ENCODE assay signal across 8 cellular contexts in the genomic region with DNA sequence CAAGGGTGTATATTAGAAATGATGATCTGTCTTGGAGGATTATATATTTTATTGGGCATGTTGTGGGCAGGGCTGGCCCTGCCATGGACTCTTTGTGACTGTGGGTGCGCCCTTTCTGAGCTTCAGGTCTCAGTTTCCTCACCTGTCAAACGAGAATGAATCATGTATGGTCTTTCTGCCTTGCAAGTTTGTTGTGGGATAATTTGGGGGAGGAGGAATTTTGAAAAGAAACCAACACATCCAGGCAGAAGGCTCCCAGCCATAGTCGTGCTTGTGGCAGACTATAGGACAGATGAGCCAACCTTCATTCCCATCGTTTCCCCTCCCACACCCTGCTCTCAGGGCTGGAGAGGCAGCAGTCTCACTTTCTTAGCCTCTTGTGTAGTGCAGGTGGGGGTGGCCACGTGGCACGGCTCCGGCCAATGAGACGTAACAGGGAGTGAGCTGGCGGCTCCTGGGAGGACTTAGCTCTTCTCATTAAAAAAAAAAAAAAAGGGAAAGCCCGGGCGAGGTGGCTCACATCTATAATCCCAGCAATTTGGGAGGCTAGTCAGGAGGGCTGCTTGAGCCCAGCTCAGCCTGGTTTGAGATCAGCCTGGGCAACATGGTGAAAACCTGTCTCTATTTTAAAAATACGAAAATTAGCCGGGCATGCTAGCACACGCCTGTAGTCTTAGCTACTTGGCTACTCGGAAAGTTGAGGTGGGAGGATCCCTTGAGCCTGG.
DNase-seq lines count a peak whose midpoint lies in the region; ATAC-seq, FAIRE-seq and TF ChIP-seq lines count a peak whose summit lies in the region.

No MANE protein-coding gene starts in this region.

- no peak overlapping the region for H2BK15ac ChIP-seq in H1 (ENCODE audit: low read length)

- H4K91ac ChIP-seq in H1 (replicated peaks; ENCODE audit: insufficient read length, low read length) = no peak overlapping the region

- H3K27ac ChIP-seq in HCT116 (ENCODE audit: low read depth, low read length) (peak overlapping the region; percentile 35), H1 (ENCODE audit: low read depth, low read length) (no peak overlapping the region)

- WGBS in H1 (ENCODE audit: extremely low coverage in 1 of 2, insufficient coverage in 1 of 2, insufficient read length in 1 of 2, insufficient replicate concordance in 2 of 2, low coverage in 1 of 2, low lambda C conversion rate in 2 of 2, missing lambda C conversion rate in 1 of 2), 2 experiments = 62% methylated on average over 15 of the region's 15 CpGs; no CpG with 5 or more reads in 1 of the 2 experiments

- no peak overlapping the region for H2BK120ac ChIP-seq in H1 (replicated peaks; ENCODE audit: low read depth, low read length)

- no peak for FAIRE-seq in H1 (lab: Jason Lieb, UNC)

- no peak overlapping the region for H3K4ac ChIP-seq in H1 (replicated peaks; ENCODE audit: insufficient read length, low read depth, low read length)

- intact Hi-C loops in HCT116 (cut with micrococcal nuclease) (no loop called here), sciatic nerve (cut with DNase I) (no loop called here)

- H2AFZ ChIP-seq in HCT116 (ENCODE audit: low read depth, low read length, poor library complexity, severe bottlenecking) = peak overlapping the region; percentile 85
- H2AFZ ChIP-seq in H1 (ENCODE audit: low read length) = peak overlapping the region; percentile 31

- TF ChIP-seq POLR2A in HCT116 (IDR thresholded peaks at IDR 0.05; ENCODE audit: borderline replicate concordance, extremely low read depth, insufficient read depth, insufficient read length) = no peak
- TF ChIP-seq POLR2A in H1 (IDR thresholded peaks at IDR 0.05; ENCODE audit: control extremely low read depth in 1 of 2, low read depth in 2 of 2, low read length in 2 of 2) = no peak

- peak overlapping the region; percentile 22 to 37 for H3K4me3 ChIP-seq in HCT116 (replicated peaks in 1 of 2; ENCODE audit: low read depth in 1 of 2, low read length in 2 of 2)
- H3K4me3 ChIP-seq in H1 (ENCODE audit: extremely low read depth in 1 of 4, insufficient read depth in 2 of 4, low read depth in 3 of 4, low read length in 4 of 4) = no peak overlapping the region

- no peak overlapping the region for H2BK20ac ChIP-seq in H1 (ENCODE audit: low read length)

- H3K9me3 ChIP-seq in HCT116 (ENCODE audit: control insufficient read depth in 1 of 2, insufficient read depth in 1 of 2, low read depth in 1 of 2, low read length in 2 of 2) (no peaks in the 10 kb centered on the region), H1 (ENCODE audit: insufficient read depth in 2 of 2, low read depth in 1 of 2, low read length in 1 of 2) (no peaks in the 10 kb centered on the region)

- no peak overlapping the region for H2BK5ac ChIP-seq in H1 (ENCODE audit: low read depth, low read length)

- H3K36me3 ChIP-seq in HCT116 (ENCODE audit: control insufficient read depth in 1 of 2, insufficient read depth in 2 of 2, low read length in 2 of 2) = no peaks in the 10 kb centered on the region
- no peaks in the 10 kb centered on the region for H3K36me3 ChIP-seq in H1 (ENCODE audit: control insufficient read depth in 2 of 4, insufficient read depth in 4 of 4, low read length in 3 of 4)

- peak; percentile 94 for ATAC-seq in HCT116
- ATAC-seq in sciatic nerve = peak; percentile 63
- no peak for ATAC-seq in GM18498 (IDR thresholded peaks at IDR 0.05; ENCODE audit: unreplicated experiment)

- BruUV-seq in HCT116 (replicated peaks; lab: Mats Ljungman, UMichigan) = no TSS peak

- POLR2A ChIA-PET in HCT116 (lab: Charles Lee) = interaction anchor here (0.8 to 2.6 kb wide), 9 partner anchors 12 to 68 kb away, joined by 3 to 25 read pairs (median 3); a partner anchor contains a TSS
- POLR2A ChIA-PET in H1 (lab: Charles Lee; ENCODE audit: partially characterized antibody) = interaction anchor here (1.1 to 4.4 kb wide), 2 partner anchors 63 kb away, joined by 3 to 17 read pairs; a partner anchor contains a TSS

- no peaks in the 10 kb centered on the region for H3K79me1 ChIP-seq in H1 (ENCODE audit: low read depth, low read length)

- no peak for TF ChIP-seq CTCF in HCT116 (IDR thresholded peaks at IDR 0.05 in 2 of 3, conservative IDR thresholded peaks at IDR 0.05 in 1 of 3; ENCODE audit: borderline replicate concordance in 1 of 3, insufficient read depth in 1 of 3, low read depth in 2 of 3, low read length in 2 of 3)
- TF ChIP-seq CTCF in H1 (IDR thresholded peaks at IDR 0.05; ENCODE audit: control extremely low read depth in 1 of 3, insufficient read depth in 1 of 3, low read depth in 1 of 3, low read length in 3 of 3) = no peak

- H3K56ac ChIP-seq in H1 (replicated peaks; ENCODE audit: insufficient read length, low read depth, low read length) = no peak overlapping the region

- no peaks in the 10 kb centered on the region for H3K79me2 ChIP-seq in HCT116 (ENCODE audit: insufficient read depth, low read length)
- H3K79me2 ChIP-seq in H1 (ENCODE audit: control insufficient read depth in 1 of 2, insufficient read depth in 2 of 2, low read length in 2 of 2) = no peaks in the 10 kb centered on the region

- TF ChIP-seq RAD21 in HCT116 (IDR thresholded peaks at IDR 0.05; ENCODE audit: low read depth) (no peak), H1 (IDR thresholded peaks at IDR 0.05 in 1 of 2, conservative IDR thresholded peaks at IDR 0.05 in 1 of 2; ENCODE audit: low read depth in 2 of 2, low read length in 2 of 2) (no peak; a peak in 1 of 4 replicates)

- H3K9ac ChIP-seq in HCT116 (ENCODE audit: low read length) = peak overlapping the region; percentile 50
- H3K9ac ChIP-seq in H1 (replicated peaks in 1 of 4; ENCODE audit: extremely low read depth in 1 of 4, low read depth in 3 of 4, low read length in 3 of 4) = no peak overlapping the region

- peak overlapping the region; percentile 12; the same call in 1 of the 2 replicates for H4K8ac ChIP-seq in H1 (ENCODE audit: extremely low read depth, insufficient read depth, low read length)

- DNase-seq in HCT116 (ENCODE audit: low read depth, low spot score) = peak; percentile 62
- peak; percentile 33 for DNase-seq in NCI-H460 (ENCODE audit: extremely low read depth, low read depth)
- peak; percentile 31 to 79 for DNase-seq in H1 (ENCODE audit: low read depth in 1 of 2, low spot score in 2 of 2)
- DNase-seq in sciatic nerve (ENCODE audit: low spot score) = peak; percentile 55
- DNase-seq in stimulated activated CD4-positive, alpha-beta T cell treated with anti-CD3 and anti-CD28 coated beads, Interleukin-2, amount 100 ng/mL, for 24 hours = no peak
- DNase-seq in HuH-7.5 (ENCODE audit: low spot score) = no peak
- DNase-seq in activated gamma-delta T cell treated with Interleukin-2 at 50 U/mL for 16 hours = no peak

- H3K18ac ChIP-seq in H1 (ENCODE audit: extremely low read depth, low read length) = no peak overlapping the region

- no peak overlapping the region for H2AK5ac ChIP-seq in H1 (ENCODE audit: low read depth, low read length)

- H3K4me2 ChIP-seq in HCT116 (ENCODE audit: low read length) (peak overlapping the region; percentile 69), H1 (ENCODE audit: insufficient read depth in 1 of 2, low read depth in 2 of 2, low read length in 2 of 2) (no peak overlapping the region; a peak in 1 of 4 replicates)

- no peaks in the 10 kb centered on the region for H4K20me1 ChIP-seq in HCT116 (ENCODE audit: insufficient read depth)
- no peaks in the 10 kb centered on the region for H4K20me1 ChIP-seq in H1 (replicated peaks in 1 of 2; ENCODE audit: control insufficient read depth in 1 of 2, insufficient read depth in 2 of 2, low read length in 2 of 2)

- no peaks in the 10 kb centered on the region for H3K27me3 ChIP-seq in HCT116 (ENCODE audit: insufficient read depth, low read length)
- H3K27me3 ChIP-seq in H1 (replicated peaks in 1 of 4; ENCODE audit: control insufficient read depth in 3 of 4, extremely low read depth in 1 of 4, insufficient read depth in 3 of 4, low read length in 3 of 4) = no peaks in the 10 kb centered on the region

- H3K14ac ChIP-seq in H1 (ENCODE audit: insufficient read length) = no peak overlapping the region

- no peaks in the 10 kb centered on the region for H3K9me2 ChIP-seq in HCT116 (ENCODE audit: insufficient read depth)

- H4K5ac ChIP-seq in H1 (ENCODE audit: insufficient read length, low read depth, low read length) = no peak overlapping the region

- RAD21 ChIA-PET in HCT116 (lab: Charles Lee; ENCODE audit: low non-redundant PET in 1 of 2, low total read pairs in 2 of 2, uncharacterized antibody in 2 of 2, unreplicated experiment in 2 of 2) = interaction anchor here in 1 of 2 experiments (0.9 kb wide), 1 partner anchor 108 kb away, joined by 3 read pairs; no protein-coding TSS in a partner anchor

- H3K4me1 ChIP-seq in HCT116 (ENCODE audit: control insufficient read depth in 1 of 2, insufficient read depth in 2 of 2, low read length in 2 of 2) (peaks cover 14 to 43% of the 10 kb centered on the region in 2 experiments), H1 (replicated peaks in 1 of 4; ENCODE audit: control insufficient read depth in 3 of 4, insufficient read depth in 4 of 4, low read length in 3 of 4) (peaks cover 0 to 1% (median 0%) of the 10 kb centered on the region in 4 experiments; a peak in 1 of 7 replicates)

- H2BK12ac ChIP-seq in H1 (ENCODE audit: low read depth, low read length) = 0 out of 2 replicates have a peak overlapping the region, but pooled peaks have one; percentile 43

- TF ChIP-seq EP300 in H1 (IDR thresholded peaks at IDR 0.05; ENCODE audit: borderline replicate concordance in 1 of 2, low read depth in 2 of 2, low read length in 2 of 2) = no peak

- no peaks in the 10 kb centered on the region for H3K23me2 ChIP-seq in H1 (ENCODE audit: low read depth, low read length)

- no peak overlapping the region for H3K23ac ChIP-seq in H1 (ENCODE audit: insufficient read length)

- CTCF ChIA-PET in HCT116 (lab: Charles Lee) = interaction anchor here (0.8 to 1.8 kb wide), 2 partner anchors 86 to 108 kb away, joined by 3 to 4 read pairs; no protein-coding TSS in a partner anchor
- CTCF ChIA-PET in H1 (lab: Charles Lee; ENCODE audit: partially characterized antibody) = interaction anchor here (0.8 to 2.5 kb wide), 15 partner anchors 10 to 141 kb away, joined by 3 to 6 read pairs (median 4); a partner anchor contains a TSS

TF ChIP-seq in H1, 55 proteins besides CTCF, POLR2A, EP300 and RAD21 (continues in another document):
- TF ChIP-seq BRCA1 (IDR thresholded peaks at IDR 0.05; ENCODE audit: low read depth, low read length) (no peak), SP2 (IDR thresholded peaks at IDR 0.05; ENCODE audit: low read length) (no peak), YY1 (IDR thresholded peaks at IDR 0.05; ENCODE audit: low read depth, low read length) (no peak), CBX8 (IDR thresholded peaks at IDR 0.05; ENCODE audit: borderline replicate concordance, low read depth, low read length) (no peak), PHF8 (conservative IDR thresholded peaks at IDR 0.05; ENCODE audit: low read depth, low read length) (no peak), SAP30 (IDR thresholded peaks at IDR 0.05; ENCODE audit: insufficient read depth, insufficient replicate concordance, low read length) (no peak)
- TF ChIP-seq, protein P1, sequence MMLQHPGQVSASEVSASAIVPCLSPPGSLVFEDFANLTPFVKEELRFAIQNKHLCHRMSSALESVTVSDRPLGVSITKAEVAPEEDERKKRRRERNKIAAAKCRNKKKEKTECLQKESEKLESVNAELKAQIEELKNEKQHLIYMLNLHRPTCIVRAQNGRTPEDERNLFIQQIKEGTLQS (IDR thresholded peaks at IDR 0.05; ENCODE audit: insufficient read depth, low read depth, low read length) = peak; percentile 56; the same call in 1 of the 2 replicates

Comparison
In these comparisons a context has a peak if more than half of its experiments do, and no peak if none do; other contexts are left out.
1. DNase-seq: peak in HCT116 (single experiment), NCI-H460 (single experiment), H1 (2 of 2) and sciatic nerve (single experiment); none in stimulated activated CD4-positive, alpha-beta T cell treated with anti-CD3 and anti-CD28 coated beads, Interleukin-2, amount 100 ng/mL, for 24 hours (0 of 2), HuH-7.5 (single experiment) and activated gamma-delta T cell treated with Interleukin-2 at 50 U/mL for 16 hours (single experiment).
2. H3K4me3 ChIP-seq: peak in HCT116 (2 of 2); none in H1 (0 of 4).